In genomic region chr4:138312536-138312911, GRCh38 we compare ENCODE assay signal across 26 cellular contexts.
"Had no signal": no experiment of that assay in that cellular context is flagged by ENCODE, and none has a peak within 500 bp of the region (broad histone marks: within the 10 kb centered on the region; RNA-seq: fewer than 3 reads in every experiment).

No MANE protein-coding gene starts in this region.

- H3K27ac ChIP-seq: adrenal gland, ascending aorta, brain microvascular endothelial cell, colonic mucosa, gastroesophageal sphincter, heart right ventricle had no signal

- H3K4me3 Mint-ChIP-seq: activated CD4-positive, alpha-beta memory T cell treated with anti-CD3 and anti-CD28 coated beads, Interleukin-2, amount 10 ng/mL, durations not matched to agents 7 days and 5 days; activated CD4-positive, alpha-beta T cell treated with anti-CD3 and anti-CD28 coated beads, Interleukin-2, amount 10 ng/mL, durations not matched to agents 7 days and 5 days; activated naive CD4-positive, alpha-beta T cell treated with anti-CD3 and anti-CD28 coated beads, Interleukin-2, amount 50 U/mL, for 24 hours; activated naive CD8-positive, alpha-beta T cell treated with anti-CD3 and anti-CD28 coated beads for 36 hours; activated naive CD8-positive, alpha-beta T cell treated with anti-CD3 and anti-CD28 coated beads, Interleukin-2, amount 50 U/mL, for 24 hours; activated T-cell treated with anti-CD3 and anti-CD28 coated beads, Interleukin-2, amount 50 U/mL, for 4 hours; activated T-helper 17 cell treated with anti-CD3 and anti-CD28 coated beads, Interleukin-2, amount 50 U/mL, for 72 hours; endodermal cell had no signal

- H3K27ac Mint-ChIP-seq: activated CD4-positive, alpha-beta memory T cell treated with anti-CD3 and anti-CD28 coated beads, Interleukin-2, amount 10 ng/mL, durations not matched to agents 7 days and 5 days; activated CD4-positive, alpha-beta T cell treated with anti-CD3 and anti-CD28 coated beads, Interleukin-2, amount 10 ng/mL, durations not matched to agents 7 days and 5 days; activated naive CD4-positive, alpha-beta T cell treated with anti-CD3 and anti-CD28 coated beads, Interleukin-2, amount 50 U/mL, for 24 hours; activated naive CD8-positive, alpha-beta T cell treated with anti-CD3 and anti-CD28 coated beads for 36 hours; activated naive CD8-positive, alpha-beta T cell treated with anti-CD3 and anti-CD28 coated beads, Interleukin-2, amount 50 U/mL, for 24 hours; activated T-helper 17 cell treated with anti-CD3 and anti-CD28 coated beads, Interleukin-2, amount 50 U/mL, for 72 hours; endodermal cell had no signal

- H3K36me3 ChIP-seq: adrenal gland, ascending aorta, brain microvascular endothelial cell, colonic mucosa, gastroesophageal sphincter, heart right ventricle had no signal

- ATAC-seq: activated naive CD8-positive, alpha-beta T cell treated with anti-CD3 and anti-CD28 coated beads, Interleukin-2, amount 50 U/mL, for 24 hours; activated T-helper 17 cell treated with anti-CD3 and anti-CD28 coated beads, Interleukin-2, amount 50 U/mL, for 72 hours; esophagus mucosa; gastroesophageal sphincter; heart right ventricle had no signal

- FAIRE-seq: bronchial epithelial cell had no signal

- H3K36me3 Mint-ChIP-seq: activated naive CD4-positive, alpha-beta T cell treated with anti-CD3 and anti-CD28 coated beads, Interleukin-2, amount 50 U/mL, for 24 hours; activated naive CD8-positive, alpha-beta T cell treated with anti-CD3 and anti-CD28 coated beads for 36 hours had no signal

- DNase-seq: activated CD4-positive, alpha-beta memory T cell treated with anti-CD3 and anti-CD28 coated beads, Interleukin-2, amount 10 ng/mL, durations not matched to agents 7 days and 5 days; activated CD4-positive, alpha-beta T cell treated with anti-CD3 and anti-CD28 coated beads for 4 hours; activated CD4-positive, alpha-beta T cell treated with anti-CD3 and anti-CD28 coated beads, Interleukin-2, amount 10 ng/mL, durations not matched to agents 7 days and 5 days; activated CD4-positive, alpha-beta T cell treated with anti-CD3 and anti-CD28 coated beads, Interleukin-2, amount 50 U/mL, for 4 hours; activated CD4-positive, CD25-positive, alpha-beta regulatory T cell; activated CD4-positive, CD25-positive, alpha-beta regulatory T cell treated with anti-CD3 and anti-CD28 coated beads, Interleukin-2, amount 50 U/mL, for 72 hours; activated effector memory CD4-positive, alpha-beta T cell treated with Interleukin-2 at 50 U/mL for 16 hours; activated gamma-delta T cell treated with Interleukin-2 at 50 U/mL for 16 hours; activated naive CD4-positive, alpha-beta T cell treated with Interleukin-2 at 50 U/mL for 16 hours; activated naive CD8-positive, alpha-beta T cell treated with anti-CD3 and anti-CD28 coated beads for 36 hours; activated naive CD8-positive, alpha-beta T cell treated with anti-CD3 and anti-CD28 coated beads, Interleukin-2, amount 50 U/mL, for 24 hours; activated T-cell treated with anti-CD3 and anti-CD28 coated beads, Interleukin-2, amount 50 U/mL, for 4 hours; adrenal gland; brain microvascular endothelial cell; colonic mucosa; effector memory CD4-positive, alpha-beta T cell; endodermal cell; foreskin melanocyte; heart right ventricle; T-helper 2 cell had no signal

- H3K27me3 ChIP-seq: adrenal gland, ascending aorta, brain microvascular endothelial cell, colonic mucosa, gastroesophageal sphincter, heart right ventricle had no signal

- H3K4me3 ChIP-seq: adrenal gland, ascending aorta, colonic mucosa, gastroesophageal sphincter, heart right ventricle had no signal

- H3K9me3 ChIP-seq: adrenal gland, ascending aorta, colonic mucosa had no signal

- H3K27me3 Mint-ChIP-seq: activated CD4-positive, alpha-beta memory T cell treated with anti-CD3 and anti-CD28 coated beads, Interleukin-2, amount 10 ng/mL, durations not matched to agents 7 days and 5 days; activated naive CD8-positive, alpha-beta T cell treated with anti-CD3 and anti-CD28 coated beads, Interleukin-2, amount 50 U/mL, for 24 hours; activated T-helper 17 cell treated with anti-CD3 and anti-CD28 coated beads, Interleukin-2, amount 50 U/mL, for 72 hours had no signal

- H3K4me1 ChIP-seq: adrenal gland, ascending aorta, colonic mucosa, gastroesophageal sphincter, heart right ventricle had no signal

- H3K4me1 Mint-ChIP-seq: activated CD4-positive, alpha-beta memory T cell treated with anti-CD3 and anti-CD28 coated beads, Interleukin-2, amount 10 ng/mL, durations not matched to agents 7 days and 5 days; activated CD4-positive, alpha-beta T cell treated with anti-CD3 and anti-CD28 coated beads, Interleukin-2, amount 10 ng/mL, durations not matched to agents 7 days and 5 days; activated naive CD4-positive, alpha-beta T cell treated with anti-CD3 and anti-CD28 coated beads, Interleukin-2, amount 50 U/mL, for 24 hours; activated naive CD8-positive, alpha-beta T cell treated with anti-CD3 and anti-CD28 coated beads for 36 hours; activated naive CD8-positive, alpha-beta T cell treated with anti-CD3 and anti-CD28 coated beads, Interleukin-2, amount 50 U/mL, for 24 hours had no signal

- H3K9me3 Mint-ChIP-seq: activated CD4-positive, alpha-beta memory T cell treated with anti-CD3 and anti-CD28 coated beads, Interleukin-2, amount 10 ng/mL, durations not matched to agents 7 days and 5 days; activated CD4-positive, alpha-beta T cell treated with anti-CD3 and anti-CD28 coated beads, Interleukin-2, amount 10 ng/mL, durations not matched to agents 7 days and 5 days; activated naive CD4-positive, alpha-beta T cell treated with anti-CD3 and anti-CD28 coated beads, Interleukin-2, amount 50 U/mL, for 24 hours had no signal
